In genomic region chr21:38136201-38136600, GRCh38 we compare ENCODE assay signal across 19 cellular contexts.
DNase-seq lines count a peak whose midpoint lies in the region; ATAC-seq and TF ChIP-seq lines count a peak whose summit lies in the region.
"Had no signal": no experiment of that assay in that cellular context is flagged by ENCODE, and none has a peak within 500 bp of the region (broad histone marks: within the 10 kb centered on the region; RNA-seq: fewer than 3 reads in every experiment).

No MANE protein-coding gene starts in this region.

- DNase-seq in EH (ENCODE audit: low read depth): peak; percentile 38
- DNase-seq in NCI-H1105 treated with DMSO at 0.1 percent for 48 hours (lab: John Stamatoyannopoulos, UW): peak; percentile 72
- peak; percentile 32 for DNase-seq in astrocyte of the hippocampus (ENCODE audit: low read depth, low spot score)
- peak in 1 of 2 donors; percentile 47 for DNase-seq in left lung
- DNase-seq in superior temporal gyrus (ENCODE audit: extremely low spot score): no peak
- no peak for DNase-seq in NCI-H345 (lab: John Stamatoyannopoulos, UW)
- DNase-seq in pons (ENCODE audit: low spot score): no peak
- no peak for DNase-seq in WERI-Rb-1
- DNase-seq: CD4-positive, alpha-beta T cell; DMS53; dorsolateral prefrontal cortex; erythroblast; MM.1S; NCI-H2081; substantia nigra; T-helper 9 cell had no signal

- no peaks in the 10 kb centered on the region for H3K36me3 ChIP-seq in left lung
- H3K36me3 ChIP-seq in WERI-Rb-1: no peaks in the 10 kb centered on the region
- H3K36me3 ChIP-seq: cardiac muscle cell had no signal

- peaks cover 6 to 14% of the 10 kb centered on the region in 2 donors for H3K4me1 ChIP-seq in left lung

- H3K27me3 ChIP-seq in left lung: no peaks in the 10 kb centered on the region
- H3K27me3 ChIP-seq in WERI-Rb-1 (ENCODE audit: insufficient read depth, low read depth, severe bottlenecking): no peaks in the 10 kb centered on the region
- H3K27me3 ChIP-seq: cardiac muscle cell had no signal

- ATAC-seq in left lung: peak; percentile 86
- ATAC-seq: SK-N-SH treated with all-trans-retinoic acid at 6 μM for 48 hours had no signal

- no peak overlapping the region for H3K27ac ChIP-seq in left lung
- H3K27ac ChIP-seq in WERI-Rb-1: no peak overlapping the region
- H3K27ac ChIP-seq: cardiac muscle cell, dorsolateral prefrontal cortex, HL-60 had no signal

- H3K9me3 ChIP-seq in left lung (no peaks in the 10 kb centered on the region), WERI-Rb-1 (ENCODE audit: severe bottlenecking) (no peaks in the 10 kb centered on the region)

- intact Hi-C loops in left lung (cut with DNase I): no loop called here

- H3K4me3 ChIP-seq in left lung (no peak overlapping the region), WERI-Rb-1 (ENCODE audit: low read depth, low read length) (no peak overlapping the region)
- H3K4me3 ChIP-seq: cardiac muscle cell, dorsolateral prefrontal cortex had no signal

- no peak for TF ChIP-seq CTCF in left lung (IDR thresholded peaks at IDR 0.05)
- TF ChIP-seq CTCF in WERI-Rb-1 (IDR thresholded peaks at IDR 0.05; ENCODE audit: low read depth, low read length): no peak

Comparison
In these comparisons a context has a peak if more than half of its experiments do, and no peak if none do; other contexts are left out.
1. DNase-seq: peak in EH (single experiment), NCI-H1105 treated with DMSO at 0.1 percent for 48 hours (single experiment) and astrocyte of the hippocampus (single experiment); none in superior temporal gyrus (single experiment), NCI-H345 (single experiment), pons (single experiment) and WERI-Rb-1 (single experiment).